Comparison of ENCODE assay signal across 11 cellular contexts in the genomic region with DNA sequence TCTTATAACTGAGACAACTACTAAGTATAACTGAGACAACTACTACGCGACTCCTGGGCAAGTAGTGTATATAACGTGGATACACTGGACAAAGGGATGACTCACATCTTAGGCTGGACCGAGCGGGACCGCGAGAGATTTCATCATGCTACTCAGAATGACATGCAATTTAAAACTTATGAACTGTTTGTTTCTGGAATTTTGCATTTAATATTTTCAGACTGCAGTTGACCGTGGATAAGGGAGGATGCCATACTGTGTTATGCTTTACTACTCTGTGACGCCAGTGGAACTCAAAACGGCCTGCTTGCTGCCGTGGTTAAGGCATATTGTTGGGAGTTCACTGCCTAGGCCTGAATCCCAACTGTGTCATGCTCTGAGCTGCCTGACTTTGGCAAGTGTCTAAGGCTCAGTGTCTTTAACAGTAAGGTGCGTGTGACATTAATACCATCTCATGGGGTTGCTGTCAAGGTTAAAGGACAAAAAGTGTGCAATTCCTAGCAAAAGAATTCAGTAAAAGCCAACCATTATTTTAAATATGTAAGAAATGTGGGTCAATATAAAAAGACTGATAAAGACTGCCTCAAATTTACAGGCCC.
DNase-seq lines count a peak whose midpoint lies in the region; ATAC-seq and FAIRE-seq lines count a peak whose summit lies in the region.
"Had no signal": no experiment of that assay in that cellular context is flagged by ENCODE, and none has a peak within 500 bp of the region (broad histone marks: within the 10 kb centered on the region; RNA-seq: fewer than 3 reads in every experiment).

No MANE protein-coding gene starts in this region.

- H3K36me3 Mint-ChIP-seq in activated naive CD4-positive, alpha-beta T cell treated with anti-CD3 and anti-CD28 coated beads, Interleukin-2, amount 50 U/mL, for 24 hours = peaks cover 18% of the 10 kb centered on the region
- peaks cover 55% of the 10 kb centered on the region for H3K36me3 Mint-ChIP-seq in activated T-helper 2 cell treated with anti-CD3 and anti-CD28 coated beads, Interferon-gamma antibody, Interleukin-2, Interleukin-4, amounts not matched to agents 10 μg/mL and 5 μg/mL and 100 μg/mL, durations not matched to agents 14 hours and 24 hours and 36 hours (ENCODE audit: low read depth)
- peaks cover 58% of the 10 kb centered on the region for H3K36me3 Mint-ChIP-seq in activated CD8-positive, alpha-beta memory T cell treated with anti-CD3 and anti-CD28 coated beads, Interleukin-2, amount 10 ng/mL, durations not matched to agents 7 days and 5 days

- no peaks in the 10 kb centered on the region for H3K27me3 Mint-ChIP-seq in activated naive CD4-positive, alpha-beta T cell treated with anti-CD3 and anti-CD28 coated beads, Interleukin-2, amount 50 U/mL, for 24 hours
- H3K27me3 Mint-ChIP-seq in activated T-helper 2 cell treated with anti-CD3 and anti-CD28 coated beads, Interferon-gamma antibody, Interleukin-2, Interleukin-4, amounts not matched to agents 10 μg/mL and 5 μg/mL and 100 μg/mL, durations not matched to agents 14 hours and 24 hours and 36 hours (ENCODE audit: low read depth) = no peaks in the 10 kb centered on the region
- no peaks in the 10 kb centered on the region for H3K27me3 Mint-ChIP-seq in activated CD8-positive, alpha-beta memory T cell treated with anti-CD3 and anti-CD28 coated beads, Interleukin-2, amount 10 ng/mL, durations not matched to agents 7 days and 5 days

- no peak overlapping the region for H3K4me3 Mint-ChIP-seq in activated naive CD4-positive, alpha-beta T cell treated with anti-CD3 and anti-CD28 coated beads, Interleukin-2, amount 50 U/mL, for 24 hours
- H3K4me3 Mint-ChIP-seq in activated T-helper 2 cell treated with anti-CD3 and anti-CD28 coated beads, Interferon-gamma antibody, Interleukin-2, Interleukin-4, amounts not matched to agents 10 μg/mL and 5 μg/mL and 100 μg/mL, durations not matched to agents 14 hours and 24 hours and 36 hours (ENCODE audit: low read depth) = no peak overlapping the region
- H3K4me3 Mint-ChIP-seq in activated CD8-positive, alpha-beta memory T cell treated with anti-CD3 and anti-CD28 coated beads, Interleukin-2, amount 10 ng/mL, durations not matched to agents 7 days and 5 days = no peak overlapping the region

- DNase-seq in activated naive CD4-positive, alpha-beta T cell (lab: John Stamatoyannopoulos, UW) = no peak
- peak; percentile 5 for DNase-seq in activated T-helper 2 cell treated with anti-CD3 and anti-CD28 coated beads, Interferon-gamma antibody, Interleukin-2, Interleukin-4, amounts not matched to agents 10 μg/mL and 5 μg/mL and 100 μg/mL, durations not matched to agents 14 hours and 24 hours and 36 hours (ENCODE audit: low spot score)
- DNase-seq in fibroblast of peridontal ligament (ENCODE audit: extremely low read depth) (peak; percentile 79), urothelium cell line (ENCODE audit: low spot score) (peak; percentile 49)
- no peak for DNase-seq in activated CD8-positive, alpha-beta memory T cell treated with anti-CD3 and anti-CD28 coated beads, Interleukin-2, amount 10 ng/mL, durations not matched to agents 7 days and 5 days
- DNase-seq: hypothalamus, sigmoid colon had no signal

- CTCF ChIA-PET in activated CD8-positive, alpha-beta memory T cell treated with anti-CD3 and anti-CD28 coated beads, Interleukin-2, amount 10 ng/mL, durations not matched to agents 7 days and 5 days (lab: Charles Lee) = interaction anchor here (1.0 kb wide), 1 partner anchor 97 kb away, joined by 4 read pairs; no protein-coding TSS in a partner anchor

- ATAC-seq in GM19324 (IDR thresholded peaks at IDR 0.05; ENCODE audit: low FRiP score, unreplicated experiment) (no peak), HG02678 (IDR thresholded peaks at IDR 0.05; ENCODE audit: unreplicated experiment) (no peak)
- ATAC-seq in activated CD8-positive, alpha-beta memory T cell treated with anti-CD3 and anti-CD28 coated beads, Interleukin-2, amount 10 ng/mL, durations not matched to agents 7 days and 5 days = no peak
- ATAC-seq: HCT116 had no signal

- peaks cover 66% of the 10 kb centered on the region for H3K4me1 Mint-ChIP-seq in activated naive CD4-positive, alpha-beta T cell treated with anti-CD3 and anti-CD28 coated beads, Interleukin-2, amount 50 U/mL, for 24 hours
- H3K4me1 Mint-ChIP-seq in activated T-helper 2 cell treated with anti-CD3 and anti-CD28 coated beads, Interferon-gamma antibody, Interleukin-2, Interleukin-4, amounts not matched to agents 10 μg/mL and 5 μg/mL and 100 μg/mL, durations not matched to agents 14 hours and 24 hours and 36 hours (ENCODE audit: low read depth) = peaks cover 28% of the 10 kb centered on the region
- peaks cover 25% of the 10 kb centered on the region for H3K4me1 Mint-ChIP-seq in activated CD8-positive, alpha-beta memory T cell treated with anti-CD3 and anti-CD28 coated beads, Interleukin-2, amount 10 ng/mL, durations not matched to agents 7 days and 5 days

- H3K9me3 Mint-ChIP-seq in activated naive CD4-positive, alpha-beta T cell treated with anti-CD3 and anti-CD28 coated beads, Interleukin-2, amount 50 U/mL, for 24 hours = no peaks in the 10 kb centered on the region
- no peaks in the 10 kb centered on the region for H3K9me3 Mint-ChIP-seq in activated T-helper 2 cell treated with anti-CD3 and anti-CD28 coated beads, Interferon-gamma antibody, Interleukin-2, Interleukin-4, amounts not matched to agents 10 μg/mL and 5 μg/mL and 100 μg/mL, durations not matched to agents 14 hours and 24 hours and 36 hours
- no peaks in the 10 kb centered on the region for H3K9me3 Mint-ChIP-seq in activated CD8-positive, alpha-beta memory T cell treated with anti-CD3 and anti-CD28 coated beads, Interleukin-2, amount 10 ng/mL, durations not matched to agents 7 days and 5 days (ENCODE audit: low read depth)

- peak overlapping the region; percentile 43 for H3K27ac Mint-ChIP-seq in activated naive CD4-positive, alpha-beta T cell treated with anti-CD3 and anti-CD28 coated beads, Interleukin-2, amount 50 U/mL, for 24 hours
- no peak overlapping the region for H3K27ac Mint-ChIP-seq in activated T-helper 2 cell treated with anti-CD3 and anti-CD28 coated beads, Interferon-gamma antibody, Interleukin-2, Interleukin-4, amounts not matched to agents 10 μg/mL and 5 μg/mL and 100 μg/mL, durations not matched to agents 14 hours and 24 hours and 36 hours
- H3K27ac Mint-ChIP-seq in activated CD8-positive, alpha-beta memory T cell treated with anti-CD3 and anti-CD28 coated beads, Interleukin-2, amount 10 ng/mL, durations not matched to agents 7 days and 5 days = no peak overlapping the region

- peak; percentile 61 for FAIRE-seq in urothelium cell line (lab: Jason Lieb, UNC)

- intact Hi-C loops in activated T-helper 2 cell treated with anti-CD3 and anti-CD28 coated beads, Interferon-gamma antibody, Interleukin-2, Interleukin-4, amounts not matched to agents 10 μg/mL and 5 μg/mL and 100 μg/mL, durations not matched to agents 14 hours and 24 hours and 36 hours (cut with micrococcal nuclease) = no loop called here

Comparison
In these comparisons a context has a peak if more than half of its experiments do, and no peak if none do; other contexts are left out.
1. DNase-seq: peak in activated T-helper 2 cell treated with anti-CD3 and anti-CD28 coated beads, Interferon-gamma antibody, Interleukin-2, Interleukin-4, amounts not matched to agents 10 μg/mL and 5 μg/mL and 100 μg/mL, durations not matched to agents 14 hours and 24 hours and 36 hours (single experiment), fibroblast of peridontal ligament (single experiment) and urothelium cell line (single experiment); none in activated naive CD4-positive, alpha-beta T cell (0 of 4) and activated CD8-positive, alpha-beta memory T cell treated with anti-CD3 and anti-CD28 coated beads, Interleukin-2, amount 10 ng/mL, durations not matched to agents 7 days and 5 days (single experiment).